ENCODE assay signal across 2 cellular contexts in genomic region chr6:127893541-127893940, GRCh38.
TF ChIP-seq lines count a peak whose summit lies in the region.

No MANE protein-coding gene starts in this region.

TF ChIP-seq in HCT116, 20 proteins besides CTCF, POLR2A, EP300 and RAD21:
- TF ChIP-seq CBX3 (IDR thresholded peaks at IDR 0.05; ENCODE audit: low read depth) (no peak), ATF3 (IDR thresholded peaks at IDR 0.05) (no peak), EGR1 (IDR thresholded peaks at IDR 0.05; ENCODE audit: low read depth) (no peak), ZNF274 (IDR thresholded peaks at IDR 0.05; ENCODE audit: low read depth, low read length) (no peak), REST (IDR thresholded peaks at IDR 0.05; ENCODE audit: low read depth) (no peak), ELF1 (IDR thresholded peaks at IDR 0.05; ENCODE audit: borderline replicate concordance, low read depth) (no peak), EZH2 (IDR thresholded peaks at IDR 0.05) (no peak)
TF ChIP-seq in HCT116: peak in this region for 0.

TF ChIP-seq in HepG2, 621 proteins besides CTCF, POLR2A, EP300 and RAD21:
- no peak for TF ChIP-seq ZNF362 (CRISPR knock-in tag; IDR thresholded peaks at IDR 0.05; ENCODE audit: borderline replicate concordance)
- no peak for TF ChIP-seq ZSCAN9 (CRISPR knock-in tag; IDR thresholded peaks at IDR 0.05; ENCODE audit: borderline replicate concordance)
- TF ChIP-seq ZFP37 (CRISPR knock-in tag; IDR thresholded peaks at IDR 0.05; ENCODE audit: borderline replicate concordance): no peak
- TF ChIP-seq PREB (CRISPR knock-in tag; IDR thresholded peaks at IDR 0.05): no peak
- no peak for TF ChIP-seq SMAD1 (CRISPR knock-in tag; IDR thresholded peaks at IDR 0.05; ENCODE audit: borderline replicate concordance, low read depth)
- no peak for TF ChIP-seq AGO2 (optimal IDR thresholded peaks at IDR 0.05; ENCODE audit: low read depth, low read length)
- TF ChIP-seq RCOR2 (CRISPR knock-in tag; IDR thresholded peaks at IDR 0.05): no peak
- TF ChIP-seq E2F5 (CRISPR knock-in tag; conservative IDR thresholded peaks at IDR 0.05): no peak
- TF ChIP-seq DNMT1 (CRISPR knock-in tag; IDR thresholded peaks at IDR 0.05): no peak
- no peak for TF ChIP-seq BHLHE40 (IDR thresholded peaks at IDR 0.05; ENCODE audit: low read length)
- no peak for TF ChIP-seq CBFB (CRISPR knock-in tag; IDR thresholded peaks at IDR 0.05)
- TF ChIP-seq ZNF335 (CRISPR knock-in tag; IDR thresholded peaks at IDR 0.05): no peak
- no peak for TF ChIP-seq PAF1 (CRISPR knock-in tag; IDR thresholded peaks at IDR 0.05)
- no peak for TF ChIP-seq ZNF672 (CRISPR knock-in tag; IDR thresholded peaks at IDR 0.05)
- no peak for TF ChIP-seq ZSCAN5A (CRISPR knock-in tag; IDR thresholded peaks at IDR 0.05; ENCODE audit: borderline replicate concordance)
- TF ChIP-seq ZFP36 (IDR thresholded peaks at IDR 0.05; ENCODE audit: borderline replicate concordance, low read depth, low read length, partially characterized antibody): no peak
- no peak for TF ChIP-seq PRDM4 (CRISPR knock-in tag; IDR thresholded peaks at IDR 0.05; ENCODE audit: borderline replicate concordance)
